ENCODE assay signal across 17 cellular contexts in the genomic region with DNA sequence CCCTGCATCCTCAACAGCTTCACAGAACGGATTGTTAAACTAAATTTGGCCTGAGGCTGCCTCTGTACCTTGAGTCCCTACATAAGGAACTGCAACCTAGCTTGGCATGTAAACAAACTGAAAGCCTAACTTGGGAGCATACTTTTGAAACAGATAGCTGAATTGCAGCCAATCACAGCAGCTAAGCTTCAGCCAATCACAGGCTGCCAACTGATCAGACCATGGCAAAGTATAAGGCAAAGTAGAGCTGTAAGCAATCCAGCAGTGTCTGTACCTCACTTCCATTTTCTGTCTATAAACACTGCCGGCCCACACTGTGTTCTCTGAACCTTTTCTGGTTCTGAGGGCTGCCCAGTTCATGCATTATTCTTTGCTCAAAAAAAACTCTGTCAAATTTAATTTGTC. TPM values are rescaled to one million over a fixed set of nuclear protein-coding genes. Genes with fewer than 3 reads are reported as not detected.
DNase-seq lines count a peak whose midpoint lies in the region; ATAC-seq and TF ChIP-seq lines count a peak whose summit lies in the region.
"Had no signal": no experiment of that assay in that cellular context is flagged by ENCODE, and none has a peak within 500 bp of the region (broad histone marks: within the 10 kb centered on the region; RNA-seq: fewer than 3 reads in every experiment).

No MANE protein-coding gene starts in this region.

- peak; percentile 30 for DNase-seq in ELR (ENCODE audit: low read depth)
- peak; percentile 64 for DNase-seq in RPMI7951 (ENCODE audit: low read depth)
- DNase-seq in fibroblast of pulmonary artery (ENCODE audit: low read depth): peak; percentile 15
- DNase-seq in occipital lobe (lab: John Stamatoyannopoulos, UW): no peak
- DNase-seq in NK-92 treated with Interleukin-12 subunit alpha and Interleukin-12 subunit beta, amount 100 ng/mL, for 24 hours (lab: John Stamatoyannopoulos, UW): no peak
- DNase-seq: activated CD4-positive, alpha-beta T cell treated with anti-CD3 and anti-CD28 coated beads, Interleukin-2, amount 10 ng/mL, durations not matched to agents 7 days and 5 days; CD4-positive, alpha-beta T cell; effector CD4-positive, alpha-beta T cell; NCI-H1436 treated with DMSO at 0.1 percent for 48 hours; nephron progenitor cell; T-helper 1 cell; testis had no signal

- no peak overlapping the region for H3K4me3 ChIP-seq in fibroblast of pulmonary artery (replicated peaks; ENCODE audit: low read depth, low read length)
- H3K4me3 ChIP-seq: skin epidermis, testis had no signal

- no peak for TF ChIP-seq CTCF in fibroblast of pulmonary artery (IDR thresholded peaks at IDR 0.05; ENCODE audit: low read length, missing control alignments)

- peak; percentile 60 for ATAC-seq in HG02798 (IDR thresholded peaks at IDR 0.05; ENCODE audit: poor library complexity, unreplicated experiment)
- no peak for ATAC-seq in HG03469 (IDR thresholded peaks at IDR 0.05; ENCODE audit: unreplicated experiment)
- no peak for ATAC-seq in HG02642 (IDR thresholded peaks at IDR 0.05; ENCODE audit: poor library complexity, unreplicated experiment)
- ATAC-seq: left lobe of liver had no signal

RNA-seq across cellular contexts. Expression of gene ZNF483, which starts 8.9 kb away (rescaled TPM):
- total RNA-seq in RPMI7951 (2014; rRNA removed; shearing (Covaris generic)): 0.96 and 0.98 TPM in 2 replicates
- total RNA-seq in occipital lobe: 47.3 TPM

RNA-seq across cellular contexts. Expression of gene ECPAS, which starts 31.9 kb away (rescaled TPM):
- total RNA-seq in RPMI7951 (2014; rRNA removed; shearing (Covaris generic)): 40.6 and 49.5 TPM in 2 replicates
- 91.2 TPM for total RNA-seq in occipital lobe

Comparison
In these comparisons a context has a peak if more than half of its experiments do, and no peak if none do; other contexts are left out.
1. DNase-seq: peak in ELR (single experiment), RPMI7951 (single experiment) and fibroblast of pulmonary artery (single experiment); none in occipital lobe (single experiment) and NK-92 treated with Interleukin-12 subunit alpha and Interleukin-12 subunit beta, amount 100 ng/mL, for 24 hours (single experiment).
2. RNA of gene ZNF483, which starts 8.9 kb away (total RNA-seq): 47.3 TPM in occipital lobe (single experiment); 0.96 to 0.98 TPM in RPMI7951; every median in the first group is over 10 times any median in the second.